ENCODE assay signal across 35 cellular contexts in genomic region chr12:75427491-75427890, GRCh38. TPM values are rescaled to one million over a fixed set of nuclear protein-coding genes. Genes with fewer than 3 reads are reported as not detected.
"Had no signal": no experiment of that assay in that cellular context is flagged by ENCODE, and none has a peak within 500 bp of the region (broad histone marks: within the 10 kb centered on the region; RNA-seq: fewer than 3 reads in every experiment).

No MANE protein-coding gene starts in this region.

- H3K36me3 ChIP-seq: adrenal gland, ascending aorta, brain microvascular endothelial cell, breast epithelium, cardiac muscle cell had no signal

- ATAC-seq: activated naive CD4-positive, alpha-beta T cell treated with anti-CD3 and anti-CD28 coated beads, Interleukin-2, amount 50 U/mL, for 72 hours; activated naive CD8-positive, alpha-beta T cell treated with anti-CD3 and anti-CD28 coated beads, Interleukin-2, amount 50 U/mL, for 24 hours; activated T-cell treated with anti-CD3 and anti-CD28 coated beads, Interleukin-2, amount 50 U/mL, for 4 hours; activated T-cell treated with anti-CD3 and anti-CD28 coated beads, Interleukin-2, amount 50 U/mL, for 72 hours; activated T-helper 17 cell treated with anti-CD3 and anti-CD28 coated beads, Interleukin-2, amount 50 U/mL, for 72 hours; body of pancreas had no signal

- H3K9me3 ChIP-seq: adrenal gland, ascending aorta, body of pancreas had no signal

- H3K4me1 ChIP-seq: adrenal gland, body of pancreas, breast epithelium had no signal

- H3K27ac ChIP-seq: adrenal gland, ascending aorta, body of pancreas, brain microvascular endothelial cell, breast epithelium, cardiac muscle cell had no signal

- H3K4me3 ChIP-seq: adrenal gland, ascending aorta, body of pancreas, breast epithelium, cardiac muscle cell had no signal

- FAIRE-seq: astrocyte, bronchial epithelial cell had no signal

- DNase-seq: activated effector memory CD4-positive, alpha-beta T cell treated with anti-CD3 and anti-CD28 coated beads, Interleukin-2, amount 50 U/mL, for 16 hours; activated effector memory CD4-positive, alpha-beta T cell treated with Interleukin-2 at 50 U/mL for 16 hours; activated gamma-delta T cell; activated gamma-delta T cell treated with Interleukin-2 at 50 U/mL for 16 hours; activated naive CD4-positive, alpha-beta T cell; activated naive CD4-positive, alpha-beta T cell treated with anti-CD3 and anti-CD28 coated beads for 36 hours; activated naive CD4-positive, alpha-beta T cell treated with anti-CD3 and anti-CD28 coated beads, Interleukin-2, amount 10 ng/mL, durations not matched to agents 7 days and 5 days; activated naive CD4-positive, alpha-beta T cell treated with anti-CD3 and anti-CD28 coated beads, Interleukin-2, amount 50 U/mL, for 16 hours; activated naive CD4-positive, alpha-beta T cell treated with Interleukin-2 at 50 U/mL for 16 hours; activated naive CD8-positive, alpha-beta T cell treated with anti-CD3 and anti-CD28 coated beads for 36 hours; activated naive CD8-positive, alpha-beta T cell treated with anti-CD3 and anti-CD28 coated beads, Interleukin-2, amount 10 ng/mL, durations not matched to agents 7 days and 5 days; activated naive CD8-positive, alpha-beta T cell treated with anti-CD3 and anti-CD28 coated beads, Interleukin-2, amount 50 U/mL, for 24 hours; activated T-cell treated with anti-CD3 and anti-CD28 coated beads, Interleukin-2, amount 50 U/mL, for 24 hours; activated T-cell treated with anti-CD3 and anti-CD28 coated beads, Interleukin-2, amount 50 U/mL, for 4 hours; activated T-cell treated with anti-CD3 and anti-CD28 coated beads, Interleukin-2, amount 50 U/mL, for 48 hours; activated T-cell treated with anti-CD3 and anti-CD28 coated beads, Interleukin-2, amount 50 U/mL, for 72 hours; adrenal gland; amniotic stem cell; amygdala; anterior cingulate cortex; aorta; body of pancreas; brain microvascular endothelial cell; caudate nucleus; central memory CD4-positive, alpha-beta T cell; cerebellar nuclear complex had no signal

- H3K27me3 ChIP-seq: adrenal gland, ascending aorta, body of pancreas, brain microvascular endothelial cell, breast epithelium, cardiac muscle cell had no signal

RNA-seq across cellular contexts. Expression of gene GLIPR1L2, which starts 36.6 kb away (rescaled TPM):
- total RNA-seq: activated naive CD8-positive, alpha-beta T cell treated with anti-CD3 and anti-CD28 coated beads for 36 hours; activated T-helper 1 cell treated with anti-CD3 and anti-CD28 coated beads, Interleukin-12 subunit alpha, Interleukin-12 subunit beta, Interleukin-2, Interleukin-4 antibody, amounts not matched to agents 30 ng/mL and 10 ng/mL and 1 ng/mL, durations not matched to agents 14 hours and 24 hours and 36 hours; activated T-helper 2 cell treated with anti-CD3 and anti-CD28 coated beads, Interferon-gamma antibody, Interleukin-2, Interleukin-4, amounts not matched to agents 10 μg/mL and 5 μg/mL and 100 μg/mL, durations not matched to agents 14 hours and 24 hours and 36 hours; ascending aorta had no signal
